15 cellular contexts compared by ENCODE assay signal in genomic region chr9:88732128-88732527, GRCh38.
DNase-seq lines count a peak whose midpoint lies in the region; ATAC-seq and TF ChIP-seq lines count a peak whose summit lies in the region.
"Had no signal": no experiment of that assay in that cellular context is flagged by ENCODE, and none has a peak within 500 bp of the region (broad histone marks: within the 10 kb centered on the region; RNA-seq: fewer than 3 reads in every experiment).

No MANE protein-coding gene starts in this region.

- ATAC-seq in IMR-90 (ENCODE audit: low read depth) (peak; percentile 16; the same call in 1 of the 2 replicates), right cardiac atrium (peak; percentile 80 to 84), GM18519 (IDR thresholded peaks at IDR 0.05; ENCODE audit: low FRiP score, unreplicated experiment) (no peak), GM21360 (IDR thresholded peaks at IDR 0.05; ENCODE audit: unreplicated experiment) (no peak)
- ATAC-seq in activated naive CD8-positive, alpha-beta T cell treated with anti-CD3 and anti-CD28 coated beads, Interleukin-2, amount 50 U/mL, for 24 hours, result no peak
- ATAC-seq: GM12878 had no signal

- H3K36me3 ChIP-seq in IMR-90 (ENCODE audit: control insufficient read depth, insufficient read depth, low read length), result no peaks in the 10 kb centered on the region
- no peaks in the 10 kb centered on the region for H3K36me3 ChIP-seq in stomach

- no peak overlapping the region for H2AFZ ChIP-seq in IMR-90 (replicated peaks; ENCODE audit: low read length, poor library complexity)

- TF ChIP-seq CTCF in IMR-90 (conservative IDR thresholded peaks at IDR 0.05; ENCODE audit: low read depth, low read length) (no peak), stomach (IDR thresholded peaks at IDR 0.05) (no peak)

- H2AK5ac ChIP-seq in IMR-90 (ENCODE audit: low read depth, low read length), result 0 out of 2 replicates have a peak overlapping the region, but pooled peaks have one; percentile 6

- 0 out of 2 replicates have a peak overlapping the region, but pooled peaks have one; percentile 7 for H3K14ac ChIP-seq in IMR-90 (replicated peaks; ENCODE audit: low read depth, low read length)

- peak; percentile 50 for TF ChIP-seq EP300 in stomach (IDR thresholded peaks at IDR 0.05)

- H2BK20ac ChIP-seq in IMR-90 (ENCODE audit: low read depth, low read length), result no peak overlapping the region; the same call in 1 of the 2 replicates

- peak overlapping the region; percentile 26; the same call in 1 of the 2 replicates for H3K4me2 ChIP-seq in IMR-90 (ENCODE audit: low read depth, low read length)

- no peak for TF ChIP-seq RAD21 in IMR-90 (IDR thresholded peaks at IDR 0.05; ENCODE audit: low read length)

- POLR2A ChIA-PET in IMR-90 (lab: Charles Lee; ENCODE audit: unreplicated experiment), result no interaction called here

- in situ Hi-C loops in IMR-90 (cut with MboI; ENCODE audit: low sequenced_read_pairs), result no loop called here

- CTCF ChIA-PET in IMR-90 (lab: Yijun Ruan, JAX), result no interaction called here

- H3K9ac ChIP-seq in IMR-90 (ENCODE audit: low read depth, low read length), result no peak overlapping the region

- H3K9me3 ChIP-seq in IMR-90 (ENCODE audit: control insufficient read depth, insufficient read depth, low read length) (no peaks in the 10 kb centered on the region), right cardiac atrium (ENCODE audit: control insufficient read depth, low read length) (no peaks in the 10 kb centered on the region), stomach (no peaks in the 10 kb centered on the region)

- H3K4me3 ChIP-seq in IMR-90 (ENCODE audit: insufficient read depth, low read depth, low read length) (no peak overlapping the region), right cardiac atrium (ENCODE audit: low read length) (no peak overlapping the region), stomach (no peak overlapping the region)
- H3K4me3 ChIP-seq: GM12878, lung had no signal

- no peak overlapping the region for H2BK5ac ChIP-seq in IMR-90 (ENCODE audit: low read depth, low read length, poor library complexity, severe bottlenecking)

- no peak overlapping the region for H3K4ac ChIP-seq in IMR-90 (ENCODE audit: low read depth, low read length)

- 0 out of 2 replicates have a peak, but pooled peaks cover 2% of the 10 kb centered on the region for H3K27me3 ChIP-seq in IMR-90 (ENCODE audit: control insufficient read depth, insufficient read depth, low read length)
- H3K27me3 ChIP-seq in right cardiac atrium (ENCODE audit: control insufficient read depth, insufficient read depth), result no peaks in the 10 kb centered on the region
- no peaks in the 10 kb centered on the region for H3K27me3 ChIP-seq in stomach

- DNase-seq in IMR-90 (peak; percentile 70), dermis blood vessel endothelial cell (peak; percentile 78), right cardiac atrium (no peak), stomach (no peak), mesenteric fat pad (ENCODE audit: low spot score) (no peak)
- DNase-seq in activated naive CD8-positive, alpha-beta T cell treated with anti-CD3 and anti-CD28 coated beads, Interleukin-2, amount 50 U/mL, for 24 hours, result no peak
- DNase-seq: DMS53, NCI-H1694 treated with DMSO at 0.1 percent for 48 hours, NCI-H774, SHP77 treated with DMSO at 0.1 percent for 48 hours had no signal

- H2AK9ac ChIP-seq in IMR-90 (replicated peaks; ENCODE audit: low read depth, low read length, poor library complexity), result no peak overlapping the region

- H3K27ac ChIP-seq in IMR-90 (ENCODE audit: insufficient read depth, low read length), result no peak overlapping the region
- H3K27ac ChIP-seq in right cardiac atrium (ENCODE audit: low read length), result no peak overlapping the region
- peak overlapping the region in 2 of 5 donors; percentile 24 to 29 for H3K27ac ChIP-seq in stomach

- 77% methylated on average over 4 of the region's 4 CpGs; no CpG with 5 or more reads in 1 of the 2 experiments for WGBS in IMR-90 (ENCODE audit: extremely low coverage in 2 of 2, insufficient read length in 1 of 2), 2 experiments
- 61% methylated on average over 4 of the region's 4 CpGs for whole genome bisulfite sequencing in right cardiac atrium
- 72 to 83% (median 77%) methylated on average over 4 of the region's 4 CpGs for WGBS in stomach, 5 donors

- H3K23ac ChIP-seq in IMR-90 (ENCODE audit: low read depth, low read length), result no peak overlapping the region

- dilution Hi-C loops in IMR-90 (cut with HindIII; ENCODE audit: low sequenced_read_pairs, unreplicated experiment), result no loop called here

- peak overlapping the region; percentile 21; the same call in 1 of the 2 replicates for H2BK120ac ChIP-seq in IMR-90 (ENCODE audit: low read depth, low read length)

- H3K18ac ChIP-seq in IMR-90 (ENCODE audit: low read depth, low read length), result peak overlapping the region; percentile 97

- no peak overlapping the region; the same call in 1 of the 2 replicates for H4K91ac ChIP-seq in IMR-90 (ENCODE audit: insufficient read depth, low read depth, low read length)

- peak overlapping the region; percentile 12; the same call in 1 of the 3 replicates for H2BK15ac ChIP-seq in IMR-90 (ENCODE audit: low read depth, low read length)

- no peak overlapping the region for H4K8ac ChIP-seq in IMR-90 (ENCODE audit: low read depth in 2 of 2, low read length in 2 of 2)

- no peaks in the 10 kb centered on the region for H3K79me1 ChIP-seq in IMR-90 (ENCODE audit: low read depth in 1 of 2, low read length in 2 of 2)

- H3K9me3 Mint-ChIP-seq in activated naive CD8-positive, alpha-beta T cell treated with anti-CD3 and anti-CD28 coated beads, Interleukin-2, amount 50 U/mL, for 24 hours, result no peaks in the 10 kb centered on the region

- H3K9me1 ChIP-seq in IMR-90 (ENCODE audit: insufficient read depth, low read length), result peaks cover 5% of the 10 kb centered on the region

- no peak overlapping the region for H3K27ac Mint-ChIP-seq in activated naive CD8-positive, alpha-beta T cell treated with anti-CD3 and anti-CD28 coated beads, Interleukin-2, amount 50 U/mL, for 24 hours
- H3K27ac Mint-ChIP-seq: activated naive CD8-positive, alpha-beta T cell had no signal

- no peak for TF ChIP-seq POLR2A in IMR-90 (IDR thresholded peaks at IDR 0.05; ENCODE audit: low read depth, low read length)
- TF ChIP-seq POLR2A in stomach (IDR thresholded peaks at IDR 0.05), result no peak

- intact Hi-C loops in IMR-90 (cut with micrococcal nuclease), result no loop called here
- intact Hi-C loops in right cardiac atrium (cut with DNase I), result loop anchor here in 1 of 4 donors (10.0 kb wide), 1 partner anchor 137 kb away; no protein-coding TSS in a partner anchor
- intact Hi-C loops in stomach (cut with DNase I; ENCODE audit: low total_unique reads), result no loop called here

- no TSS peak for BruUV-seq in IMR-90 (replicated peaks; lab: Mats Ljungman, UMichigan)

- peaks cover 22% of the 10 kb centered on the region for H3K4me1 ChIP-seq in IMR-90 (ENCODE audit: control insufficient read depth, insufficient read depth, low read length)
- H3K4me1 ChIP-seq in right cardiac atrium (ENCODE audit: control insufficient read depth, insufficient read depth, low read length), result peaks cover 6% of the 10 kb centered on the region
- no peaks in the 10 kb centered on the region for H3K4me1 ChIP-seq in stomach

- H4K5ac ChIP-seq in IMR-90 (ENCODE audit: low read depth, low read length), result peak overlapping the region; percentile 75

- H3K4me3 Mint-ChIP-seq in activated naive CD8-positive, alpha-beta T cell treated with anti-CD3 and anti-CD28 coated beads, Interleukin-2, amount 50 U/mL, for 24 hours, result no peak overlapping the region
- H3K4me3 Mint-ChIP-seq: activated naive CD8-positive, alpha-beta T cell had no signal

- no peaks in the 10 kb centered on the region for H4K20me1 ChIP-seq in IMR-90 (ENCODE audit: insufficient read depth, low read length)

- no peaks in the 10 kb centered on the region for H3K4me1 Mint-ChIP-seq in activated naive CD8-positive, alpha-beta T cell treated with anti-CD3 and anti-CD28 coated beads, Interleukin-2, amount 50 U/mL, for 24 hours

- H3K36me3 Mint-ChIP-seq in activated naive CD8-positive, alpha-beta T cell treated with anti-CD3 and anti-CD28 coated beads, Interleukin-2, amount 50 U/mL, for 24 hours (ENCODE audit: low read depth), result no peaks in the 10 kb centered on the region
- H3K36me3 Mint-ChIP-seq: activated naive CD8-positive, alpha-beta T cell had no signal

- no peak overlapping the region for H3K56ac ChIP-seq in IMR-90 (ENCODE audit: extremely low read depth, insufficient read depth, low read length)

- peaks cover 21% of the 10 kb centered on the region for H3K27me3 Mint-ChIP-seq in activated naive CD8-positive, alpha-beta T cell treated with anti-CD3 and anti-CD28 coated beads, Interleukin-2, amount 50 U/mL, for 24 hours

TF ChIP-seq in IMR-90, 13 proteins besides CTCF, POLR2A, EP300 and RAD21 (continues in another document):
- TF ChIP-seq MAZ (IDR thresholded peaks at IDR 0.05; ENCODE audit: borderline replicate concordance, low read depth, low read length), result no peak
- no peak for TF ChIP-seq MXI1 (IDR thresholded peaks at IDR 0.05; ENCODE audit: borderline replicate concordance, low read depth, low read length)
- no peak for TF ChIP-seq MAFK (IDR thresholded peaks at IDR 0.05; ENCODE audit: low read depth, low read length)
- TF ChIP-seq RFX5 (IDR thresholded peaks at IDR 0.05; ENCODE audit: low read depth, low read length), result no peak
- TF ChIP-seq BHLHE40 (IDR thresholded peaks at IDR 0.05; ENCODE audit: low read depth, low read length), result no peak
- TF ChIP-seq FOS (IDR thresholded peaks at IDR 0.05; ENCODE audit: low read depth, low read length), result no peak
- no peak for TF ChIP-seq NFE2L2 (IDR thresholded peaks at IDR 0.05; ENCODE audit: low read depth, low read length)
- no peak for TF ChIP-seq ELK1 (IDR thresholded peaks at IDR 0.05; ENCODE audit: borderline replicate concordance, low read depth, low read length)
- no peak for TF ChIP-seq RCOR1 (IDR thresholded peaks at IDR 0.05; ENCODE audit: insufficient replicate concordance, low read length)
- no peak for TF ChIP-seq SMC3 (IDR thresholded peaks at IDR 0.05; ENCODE audit: low read depth, low read length)
- no peak for TF ChIP-seq CHD1 (IDR thresholded peaks at IDR 0.05; ENCODE audit: low read depth, low read length)

Comparison
In these comparisons a context has a peak if more than half of its experiments do, and no peak if none do; other contexts are left out.
1. ATAC-seq: peak in IMR-90 (single experiment) and right cardiac atrium (2 of 2); none in GM18519 (single experiment), GM21360 (single experiment) and activated naive CD8-positive, alpha-beta T cell treated with anti-CD3 and anti-CD28 coated beads, Interleukin-2, amount 50 U/mL, for 24 hours (single experiment).
2. DNase-seq: peak in IMR-90 (single experiment) and dermis blood vessel endothelial cell (single experiment); none in right cardiac atrium (0 of 3), stomach (single experiment), mesenteric fat pad (single experiment) and activated naive CD8-positive, alpha-beta T cell treated with anti-CD3 and anti-CD28 coated beads, Interleukin-2, amount 50 U/mL, for 24 hours (single experiment).